ENCODE assay signal across 13 cellular contexts in genomic region chr1:230186874-230187273, GRCh38.
DNase-seq lines count a peak whose midpoint lies in the region; ATAC-seq and TF ChIP-seq lines count a peak whose summit lies in the region.
"Had no signal": no experiment of that assay in that cellular context is flagged by ENCODE, and none has a peak within 500 bp of the region (broad histone marks: within the 10 kb centered on the region; RNA-seq: fewer than 3 reads in every experiment).

No MANE protein-coding gene starts in this region.

- no peaks in the 10 kb centered on the region for H3K36me3 ChIP-seq in body of pancreas (replicated peaks in 1 of 2; ENCODE audit: insufficient read depth in 1 of 2, low read depth in 2 of 2)
- H3K36me3 ChIP-seq: gastroesophageal sphincter had no signal

- DNase-seq in activated CD4-positive, alpha-beta T cell treated with anti-CD3 and anti-CD28 coated beads, Interleukin-2, amount 10 ng/mL, durations not matched to agents 24 days and 14 days = peak; percentile 68
- no peak for DNase-seq in activated CD4-positive, alpha-beta T cell treated with anti-CD3 and anti-CD28 coated beads, Interleukin-2, amount 50 U/mL, for 48 hours
- DNase-seq in NCI-H69 (lab: John Stamatoyannopoulos, UW) = peak; percentile 63
- peak in 1 of 4 donors; percentile 45 for DNase-seq in body of pancreas
- no peak for DNase-seq in natural killer cell treated with Interleukin-12 subunit alpha and Interleukin-12 subunit beta and Interleukin-15 and Interleukin-18, amount 100 ng/mL, for 72 hours (ENCODE audit: low spot score)
- no peak for DNase-seq in type B pancreatic cell (ENCODE audit: extremely low spot score, unreplicated experiment)
- no peak for DNase-seq in NCI-H2081 (lab: John Stamatoyannopoulos, UW)
- no peak for DNase-seq in epidermal melanocyte (ENCODE audit: insufficient read length, low spot score)
- DNase-seq: left ventricle myocardium superior, posterior cingulate gyrus had no signal

- no peak for TF ChIP-seq CTCF in body of pancreas (IDR thresholded peaks at IDR 0.05)
- TF ChIP-seq CTCF in type B pancreatic cell (conservative IDR thresholded peaks at IDR 0.05) = no peak

- no peak overlapping the region for H3K4me3 ChIP-seq in body of pancreas
- H3K4me3 ChIP-seq: coronary artery, GM23248 had no signal

- H3K36me3 Mint-ChIP-seq in activated CD4-positive, alpha-beta T cell treated with anti-CD3 and anti-CD28 coated beads, Interleukin-2, amount 10 ng/mL, durations not matched to agents 24 days and 14 days (ENCODE audit: low read depth) = peaks cover 36% of the 10 kb centered on the region
- H3K36me3 Mint-ChIP-seq in natural killer cell treated with Interleukin-12 subunit alpha and Interleukin-12 subunit beta and Interleukin-15 and Interleukin-18, amount 100 ng/mL, for 72 hours = peaks cover 7% of the 10 kb centered on the region
- peaks cover 19% of the 10 kb centered on the region for H3K36me3 Mint-ChIP-seq in type B pancreatic cell

- H3K4me1 ChIP-seq in body of pancreas = peaks cover 44% of the 10 kb centered on the region

- WGBS in body of pancreas, 2 donors = 75 to 97% methylated on average over 4 of the region's 4 CpGs

- intact Hi-C loops in activated CD4-positive, alpha-beta T cell treated with anti-CD3 and anti-CD28 coated beads, Interleukin-2, amount 10 ng/mL, durations not matched to agents 24 days and 14 days (cut with micrococcal nuclease) = loop anchor here (1.0 to 2.0 kb wide), 2 partner anchors 22 to 82 kb away; no protein-coding TSS in a partner anchor
- intact Hi-C loops in body of pancreas (cut with DNase I) = no loop called here

- H3K27ac Mint-ChIP-seq in activated CD4-positive, alpha-beta T cell treated with anti-CD3 and anti-CD28 coated beads, Interleukin-2, amount 10 ng/mL, durations not matched to agents 24 days and 14 days = peak overlapping the region; percentile 47
- H3K27ac Mint-ChIP-seq in natural killer cell treated with Interleukin-12 subunit alpha and Interleukin-12 subunit beta and Interleukin-15 and Interleukin-18, amount 100 ng/mL, for 72 hours = peak overlapping the region; percentile 60 to 65
- no peak overlapping the region for H3K27ac Mint-ChIP-seq in type B pancreatic cell

- no peaks in the 10 kb centered on the region for H3K27me3 Mint-ChIP-seq in activated CD4-positive, alpha-beta T cell treated with anti-CD3 and anti-CD28 coated beads, Interleukin-2, amount 10 ng/mL, durations not matched to agents 24 days and 14 days
- no peaks in the 10 kb centered on the region for H3K27me3 Mint-ChIP-seq in natural killer cell treated with Interleukin-12 subunit alpha and Interleukin-12 subunit beta and Interleukin-15 and Interleukin-18, amount 100 ng/mL, for 72 hours
- no peaks in the 10 kb centered on the region for H3K27me3 Mint-ChIP-seq in type B pancreatic cell

- H3K9me3 ChIP-seq in body of pancreas = no peaks in the 10 kb centered on the region
- H3K9me3 ChIP-seq: gastroesophageal sphincter had no signal

- H3K4me1 Mint-ChIP-seq in activated CD4-positive, alpha-beta T cell treated with anti-CD3 and anti-CD28 coated beads, Interleukin-2, amount 10 ng/mL, durations not matched to agents 24 days and 14 days = peaks cover 46% of the 10 kb centered on the region
- H3K4me1 Mint-ChIP-seq in natural killer cell treated with Interleukin-12 subunit alpha and Interleukin-12 subunit beta and Interleukin-15 and Interleukin-18, amount 100 ng/mL, for 72 hours (ENCODE audit: low read depth in 2 of 2) = peaks cover 28 to 40% of the 10 kb centered on the region in 2 donors
- H3K4me1 Mint-ChIP-seq in type B pancreatic cell (ENCODE audit: unreplicated experiment) = peaks cover 16% of the 10 kb centered on the region

- peak overlapping the region in 3 of 4 donors; percentile 70 to 78 (median 77) for H3K27ac ChIP-seq in body of pancreas
- H3K27ac ChIP-seq: GM23248 had no signal

- ATAC-seq in body of pancreas = no peak
- ATAC-seq in natural killer cell treated with Interleukin-12 subunit alpha and Interleukin-12 subunit beta and Interleukin-15 and Interleukin-18, amount 100 ng/mL, for 72 hours = peak in 1 of 2 donors; percentile 53

- peak overlapping the region; percentile 36 for H3K4me3 Mint-ChIP-seq in activated CD4-positive, alpha-beta T cell treated with anti-CD3 and anti-CD28 coated beads, Interleukin-2, amount 10 ng/mL, durations not matched to agents 24 days and 14 days
- peak overlapping the region; percentile 73 for H3K4me3 Mint-ChIP-seq in natural killer cell treated with Interleukin-12 subunit alpha and Interleukin-12 subunit beta and Interleukin-15 and Interleukin-18, amount 100 ng/mL, for 72 hours
- no peak overlapping the region for H3K4me3 Mint-ChIP-seq in type B pancreatic cell

- TF ChIP-seq POLR2A in body of pancreas (IDR thresholded peaks at IDR 0.05) = no peak

- H3K27me3 ChIP-seq in body of pancreas = no peaks in the 10 kb centered on the region
- H3K27me3 ChIP-seq: gastroesophageal sphincter had no signal

- peaks cover 4% of the 10 kb centered on the region for H3K9me3 Mint-ChIP-seq in activated CD4-positive, alpha-beta T cell treated with anti-CD3 and anti-CD28 coated beads, Interleukin-2, amount 10 ng/mL, durations not matched to agents 24 days and 14 days
- H3K9me3 Mint-ChIP-seq in natural killer cell treated with Interleukin-12 subunit alpha and Interleukin-12 subunit beta and Interleukin-15 and Interleukin-18, amount 100 ng/mL, for 72 hours = no peaks in the 10 kb centered on the region
- peaks cover 10% of the 10 kb centered on the region for H3K9me3 Mint-ChIP-seq in type B pancreatic cell

Comparison
In these comparisons a context has a peak if more than half of its experiments do, and no peak if none do; other contexts are left out.
1. DNase-seq: peak in activated CD4-positive, alpha-beta T cell treated with anti-CD3 and anti-CD28 coated beads, Interleukin-2, amount 10 ng/mL, durations not matched to agents 24 days and 14 days (single experiment) and NCI-H69 (single experiment); none in activated CD4-positive, alpha-beta T cell treated with anti-CD3 and anti-CD28 coated beads, Interleukin-2, amount 50 U/mL, for 48 hours (0 of 2), natural killer cell treated with Interleukin-12 subunit alpha and Interleukin-12 subunit beta and Interleukin-15 and Interleukin-18, amount 100 ng/mL, for 72 hours (single experiment), type B pancreatic cell (single experiment), NCI-H2081 (0 of 2) and epidermal melanocyte (single experiment).